ENCODE assay signal across 20 cellular contexts in the genomic region with DNA sequence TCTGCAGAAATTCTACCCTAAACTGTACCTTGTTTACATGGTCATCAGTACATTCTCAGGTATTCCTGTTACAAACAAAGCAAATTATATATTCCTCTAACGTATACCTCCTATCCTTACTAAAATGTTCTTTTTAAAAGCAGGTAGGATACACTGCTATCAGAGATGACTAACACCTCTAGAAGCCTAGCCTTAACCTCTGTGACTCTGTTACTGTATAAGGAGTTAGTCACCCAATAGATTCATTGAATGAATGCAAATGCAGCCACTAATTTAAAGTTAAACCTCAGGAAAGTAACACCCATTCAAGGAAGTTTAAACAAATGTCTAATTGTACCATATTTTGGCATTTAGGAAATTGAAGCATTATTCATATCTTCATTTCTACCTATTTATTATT.
DNase-seq lines count a peak whose midpoint lies in the region; ATAC-seq, FAIRE-seq and TF ChIP-seq lines count a peak whose summit lies in the region.
"Had no signal": no experiment of that assay in that cellular context is flagged by ENCODE, and none has a peak within 500 bp of the region (broad histone marks: within the 10 kb centered on the region; RNA-seq: fewer than 3 reads in every experiment).

No MANE protein-coding gene starts in this region.

- H3K9me3 Mint-ChIP-seq in activated CD4-positive, alpha-beta T cell treated with anti-CD3 and anti-CD28 coated beads for 36 hours (ENCODE audit: low read depth): peaks cover 2% of the 10 kb centered on the region
- H3K9me3 Mint-ChIP-seq in stimulated activated effector memory CD8-positive, alpha-beta T cell treated with anti-CD3 and anti-CD28 coated beads, Interleukin-12 subunit alpha, Interleukin-12 subunit beta, amount 100 ng/mL, for 72 hours: no peaks in the 10 kb centered on the region

- no peak overlapping the region for H3K27ac ChIP-seq in K562 (ENCODE audit: extremely low read depth, low read depth, low read length)
- H3K27ac ChIP-seq in A673 (ENCODE audit: low read depth, low read length, poor library complexity, severe bottlenecking): no peak overlapping the region
- H3K27ac ChIP-seq: BLaER1 treated with 17β-estradiol and CSF1 and Interleukin-3, amounts not matched to agents 10 nM and 100 nM; SJCRH30 had no signal

- H4K20me1 ChIP-seq in K562 (replicated peaks; ENCODE audit: control insufficient read depth, insufficient read depth, low read length): no peaks in the 10 kb centered on the region

- TF ChIP-seq CTCF in K562 (IDR thresholded peaks at IDR 0.05 in 2 of 3, conservative IDR thresholded peaks at IDR 0.05 in 1 of 3; ENCODE audit: insufficient read depth in 2 of 3, low read depth in 1 of 3, low read length in 3 of 3) (no peak), A673 (conservative IDR thresholded peaks at IDR 0.05; ENCODE audit: low read depth, low read length) (no peak)

- H3K27me3 ChIP-seq in K562 (ENCODE audit: control insufficient read depth in 2 of 2, insufficient read depth in 2 of 2, low read length in 2 of 2): no peaks in the 10 kb centered on the region
- H3K27me3 ChIP-seq in A673 (replicated peaks; ENCODE audit: insufficient read depth, low read depth, low read length, poor library complexity): no peaks in the 10 kb centered on the region
- H3K27me3 ChIP-seq: BLaER1 treated with 17β-estradiol and CSF1 and Interleukin-3, amounts not matched to agents 10 nM and 100 nM; SJCRH30 had no signal

- no peak for TF ChIP-seq RAD21 in K562 (CRISPR knock-in tag; conservative IDR thresholded peaks at IDR 0.05 in 1 of 2, IDR thresholded peaks at IDR 0.05 in 1 of 2)

- H3K9me1 ChIP-seq in K562 (ENCODE audit: control insufficient read depth, insufficient read depth, low read length): no peaks in the 10 kb centered on the region

- 53% methylated on average over 1 of the region's 1 CpG for WGBS in K562 (ENCODE audit: insufficient coverage, low coverage, missing lambda C conversion rate)

- H3K4me2 ChIP-seq in K562 (ENCODE audit: insufficient read depth, low read length): no peak overlapping the region

- H3K4me3 ChIP-seq in K562 (no peak overlapping the region), A673 (ENCODE audit: low read depth, low read length, poor library complexity, severe bottlenecking) (no peak overlapping the region)
- H3K4me3 ChIP-seq: BLaER1 treated with 17β-estradiol and CSF1 and Interleukin-3, amounts not matched to agents 10 nM and 100 nM; HAP-1; SJCRH30 had no signal

- H2AFZ ChIP-seq in K562 (ENCODE audit: low read depth, low read length): no peak overlapping the region

- TF ChIP-seq POLR2A in GM12892 (IDR thresholded peaks at IDR 0.05; ENCODE audit: low read depth, low read length) (no peak), K562 (conservative IDR thresholded peaks at IDR 0.05) (no peak)

- H3K27me3 Mint-ChIP-seq in activated CD4-positive, alpha-beta T cell treated with anti-CD3 and anti-CD28 coated beads for 36 hours: no peaks in the 10 kb centered on the region

- H3K79me2 ChIP-seq in K562 (ENCODE audit: control insufficient read depth, insufficient read depth, low read length): no peaks in the 10 kb centered on the region; the same call in 2 of the 3 replicates

- H3K4me1 ChIP-seq in K562 (replicated peaks in 1 of 2; ENCODE audit: control insufficient read depth in 2 of 2, insufficient read depth in 2 of 2, low read length in 2 of 2): no peaks in the 10 kb centered on the region; a peak in 2 of 5 replicates
- no peaks in the 10 kb centered on the region for H3K4me1 ChIP-seq in A673 (ENCODE audit: insufficient read depth, low read length, poor library complexity, severe bottlenecking)
- H3K4me1 ChIP-seq: HAP-1, SJCRH30 had no signal

- FAIRE-seq in GM12892 (lab: Jason Lieb, UNC) (peak; percentile 64), K562 (lab: Jason Lieb, UNC) (no peak)

- TF ChIP-seq EP300 in K562 (IDR thresholded peaks at IDR 0.05; ENCODE audit: low read length): no peak

- no peaks in the 10 kb centered on the region for H3K9me3 ChIP-seq in K562 (replicated peaks; ENCODE audit: control insufficient read depth, insufficient read depth, low read depth, low read length)
- H3K9me3 ChIP-seq in A673 (ENCODE audit: low read depth, low read length, poor library complexity, severe bottlenecking): no peaks in the 10 kb centered on the region
- H3K9me3 ChIP-seq: HAP-1, SJCRH30 had no signal

- H3K36me3 ChIP-seq in K562 (ENCODE audit: control insufficient read depth, insufficient read depth, low read length): no peaks in the 10 kb centered on the region
- no peaks in the 10 kb centered on the region for H3K36me3 ChIP-seq in A673 (ENCODE audit: insufficient read depth, low read length, poor library complexity, severe bottlenecking)
- H3K36me3 ChIP-seq: HAP-1, SJCRH30 had no signal

- peak; percentile 88 for ATAC-seq in activated CD4-positive, alpha-beta T cell treated with anti-CD3 and anti-CD28 coated beads for 36 hours
- ATAC-seq in K562 (no peak), HG02798 (IDR thresholded peaks at IDR 0.05; ENCODE audit: poor library complexity, unreplicated experiment) (no peak)
- peak; percentile 78 for ATAC-seq in stimulated activated effector memory CD8-positive, alpha-beta T cell treated with anti-CD3 and anti-CD28 coated beads, Interleukin-12 subunit alpha, Interleukin-12 subunit beta, amount 100 ng/mL, for 72 hours
- ATAC-seq: PC-3 had no signal

- intact Hi-C loops in activated CD4-positive, alpha-beta T cell treated with anti-CD3 and anti-CD28 coated beads for 36 hours (cut with DNase I, micrococcal nuclease): no loop called here
- intact Hi-C loops in K562 (cut with micrococcal nuclease): no loop called here
- intact Hi-C loops in A673 (cut with micrococcal nuclease; ENCODE audit: unreplicated experiment): no loop called here

- POLR2A ChIA-PET in activated CD4-positive, alpha-beta T cell treated with anti-CD3 and anti-CD28 coated beads for 36 hours (lab: Charles Lee): no interaction called here
- POLR2A ChIA-PET in K562 (lab: Yijun Ruan, JAX): interaction anchor here (1.1 kb wide), 1 partner anchor 11 kb away, joined by 3 read pairs; no protein-coding TSS in a partner anchor
- POLR2A ChIA-PET in A673 (lab: Charles Lee; ENCODE audit: low non-redundant PET): no interaction called here

- DNase-seq in activated CD4-positive, alpha-beta T cell treated with anti-CD3 and anti-CD28 coated beads for 36 hours: no peak
- no peak for DNase-seq in activated CD4-positive, alpha-beta T cell treated with anti-CD3 and anti-CD28 coated beads for 48 hours
- DNase-seq in GM12892 (ENCODE audit: insufficient read length) (no peak), K562 (ENCODE audit: extremely low read depth in 1 of 4, low spot score in 3 of 4) (no peak), NCI-H446 (lab: John Stamatoyannopoulos, UW) (no peak), A673 (ENCODE audit: low spot score) (no peak)
- DNase-seq in stimulated activated effector memory CD8-positive, alpha-beta T cell treated with anti-CD3 and anti-CD28 coated beads, Interleukin-12 subunit alpha, Interleukin-12 subunit beta, amount 100 ng/mL, for 72 hours (ENCODE audit: low spot score in 2 of 2): no peak
- DNase-seq: 8988T, DMS 273 treated with DMSO at 0.1 percent for 48 hours, KBM-7, NCI-H1048, NCI-H146, NCI-H2081, NCI-H510A, NCI-H774, PC-3, SJCRH30 had no signal

- H3K9ac ChIP-seq in K562 (ENCODE audit: insufficient read depth in 1 of 2, low read depth in 2 of 2, low read length in 2 of 2): no peak overlapping the region
- H3K9ac ChIP-seq: BLaER1 treated with 17β-estradiol and CSF1 and Interleukin-3, amounts not matched to agents 10 nM and 100 nM had no signal

- CTCF ChIA-PET in activated CD4-positive, alpha-beta T cell treated with anti-CD3 and anti-CD28 coated beads for 36 hours (lab: Charles Lee): no interaction called here
- CTCF ChIA-PET in K562 (lab: Yijun Ruan, JAX; ENCODE audit: low intra/inter-chr PET ratio) (no interaction called here), A673 (lab: Charles Lee) (no interaction called here)

- H3K27ac Mint-ChIP-seq in activated CD4-positive, alpha-beta T cell treated with anti-CD3 and anti-CD28 coated beads for 36 hours: no peak overlapping the region
- no peak overlapping the region for H3K27ac Mint-ChIP-seq in stimulated activated effector memory CD8-positive, alpha-beta T cell treated with anti-CD3 and anti-CD28 coated beads, Interleukin-12 subunit alpha, Interleukin-12 subunit beta, amount 100 ng/mL, for 72 hours

- H3K4me3 Mint-ChIP-seq in activated CD4-positive, alpha-beta T cell treated with anti-CD3 and anti-CD28 coated beads for 36 hours: no peak overlapping the region
- no peak overlapping the region for H3K4me3 Mint-ChIP-seq in stimulated activated effector memory CD8-positive, alpha-beta T cell treated with anti-CD3 and anti-CD28 coated beads, Interleukin-12 subunit alpha, Interleukin-12 subunit beta, amount 100 ng/mL, for 72 hours

- BruUV-seq in K562 (replicated peaks; lab: Mats Ljungman, UMichigan) (no TSS peak), A673 (replicated peaks; lab: Mats Ljungman, UMichigan) (no TSS peak)

- H3K36me3 Mint-ChIP-seq in activated CD4-positive, alpha-beta T cell treated with anti-CD3 and anti-CD28 coated beads for 36 hours (ENCODE audit: low read depth): peaks cover 13% of the 10 kb centered on the region
- no peaks in the 10 kb centered on the region for H3K36me3 Mint-ChIP-seq in stimulated activated effector memory CD8-positive, alpha-beta T cell treated with anti-CD3 and anti-CD28 coated beads, Interleukin-12 subunit alpha, Interleukin-12 subunit beta, amount 100 ng/mL, for 72 hours

- peaks cover 28% of the 10 kb centered on the region for H3K4me1 Mint-ChIP-seq in activated CD4-positive, alpha-beta T cell treated with anti-CD3 and anti-CD28 coated beads for 36 hours
- peaks cover 39% of the 10 kb centered on the region for H3K4me1 Mint-ChIP-seq in stimulated activated effector memory CD8-positive, alpha-beta T cell treated with anti-CD3 and anti-CD28 coated beads, Interleukin-12 subunit alpha, Interleukin-12 subunit beta, amount 100 ng/mL, for 72 hours

- in situ Hi-C loops in K562 (cut with MboI): no loop called here

TF ChIP-seq in K562, 482 proteins besides CTCF, POLR2A, EP300 and RAD21:
- 0 out of 2 replicates have a peak, but pooled peaks have one; percentile 12 for TF ChIP-seq FOSL1 (tag; conservative IDR thresholded peaks at IDR 0.05)
- TF ChIP-seq TEAD1 (CRISPR knock-in tag; IDR thresholded peaks at IDR 0.05): no peak
TF ChIP-seq in K562: peak in this region for 1.

Comparison
In these comparisons a context has a peak if more than half of its experiments do, and no peak if none do; other contexts are left out.
1. ATAC-seq: peak in activated CD4-positive, alpha-beta T cell treated with anti-CD3 and anti-CD28 coated beads for 36 hours (single experiment) and stimulated activated effector memory CD8-positive, alpha-beta T cell treated with anti-CD3 and anti-CD28 coated beads, Interleukin-12 subunit alpha, Interleukin-12 subunit beta, amount 100 ng/mL, for 72 hours (single experiment); none in K562 (single experiment) and HG02798 (single experiment).